Comparison of ENCODE assay signal across 1 cellular context in genomic region chr2:10471956-10472355, GRCh38.
TF ChIP-seq lines count a peak whose summit lies in the region.

No MANE protein-coding gene starts in this region.

TF ChIP-seq in H1, 55 proteins besides CTCF, POLR2A, EP300 and RAD21 (continued from another document):
- TF ChIP-seq TBP (IDR thresholded peaks at IDR 0.05; ENCODE audit: low read depth, low read length), result no peak
- TF ChIP-seq SIX5 (IDR thresholded peaks at IDR 0.05; ENCODE audit: low read depth, low read length), result no peak
- TF ChIP-seq RBBP5 (IDR thresholded peaks at IDR 0.05; ENCODE audit: borderline replicate concordance, low read depth, low read length), result no peak
- no peak for TF ChIP-seq HDAC2 (IDR thresholded peaks at IDR 0.05; ENCODE audit: borderline replicate concordance in 1 of 2, low read depth in 2 of 2, low read length in 2 of 2)
- TF ChIP-seq EGR1 (IDR thresholded peaks at IDR 0.05; ENCODE audit: borderline replicate concordance, low read depth, low read length), result no peak
- TF ChIP-seq SP1 (IDR thresholded peaks at IDR 0.05; ENCODE audit: low read depth, low read length), result no peak
